In genomic region chr14:21923820-21924219, GRCh38 we compare ENCODE assay signal across 10 cellular contexts.
DNase-seq lines count a peak whose midpoint lies in the region; ATAC-seq lines count a peak whose summit lies in the region.
"Had no signal": no experiment of that assay in that cellular context is flagged by ENCODE, and none has a peak within 500 bp of the region (broad histone marks: within the 10 kb centered on the region; RNA-seq: fewer than 3 reads in every experiment).

No MANE protein-coding gene starts in this region.

- peak overlapping the region; percentile 68 to 88 (median 78) for H3K4me3 Mint-ChIP-seq in IgD-negative memory B cell
- H3K4me3 Mint-ChIP-seq in stimulated activated effector memory CD8-positive, alpha-beta T cell treated with anti-CD3 and anti-CD28 coated beads, Interleukin-12 subunit alpha, Interleukin-12 subunit beta, amount 100 ng/mL, for 72 hours, result peak overlapping the region; percentile 39

- H3K27ac Mint-ChIP-seq in IgD-negative memory B cell, result peak overlapping the region; percentile 83 to 90 (median 86)
- peak overlapping the region; percentile 72 for H3K27ac Mint-ChIP-seq in stimulated activated effector memory CD8-positive, alpha-beta T cell treated with anti-CD3 and anti-CD28 coated beads, Interleukin-12 subunit alpha, Interleukin-12 subunit beta, amount 100 ng/mL, for 72 hours

- H3K27me3 Mint-ChIP-seq in IgD-negative memory B cell, result no peaks in the 10 kb centered on the region

- H3K4me1 Mint-ChIP-seq in IgD-negative memory B cell, result peaks cover 28 to 44% (median 31%) of the 10 kb centered on the region in 3 donors
- peaks cover 15% of the 10 kb centered on the region for H3K4me1 Mint-ChIP-seq in stimulated activated effector memory CD8-positive, alpha-beta T cell treated with anti-CD3 and anti-CD28 coated beads, Interleukin-12 subunit alpha, Interleukin-12 subunit beta, amount 100 ng/mL, for 72 hours

- peak; percentile 94 for ATAC-seq in stimulated activated effector memory CD8-positive, alpha-beta T cell treated with anti-CD3 and anti-CD28 coated beads, Interleukin-12 subunit alpha, Interleukin-12 subunit beta, amount 100 ng/mL, for 72 hours

- peaks cover 0 to 2% (median 0%) of the 10 kb centered on the region in 3 donors for H3K9me3 Mint-ChIP-seq in IgD-negative memory B cell
- no peaks in the 10 kb centered on the region for H3K9me3 Mint-ChIP-seq in stimulated activated effector memory CD8-positive, alpha-beta T cell treated with anti-CD3 and anti-CD28 coated beads, Interleukin-12 subunit alpha, Interleukin-12 subunit beta, amount 100 ng/mL, for 72 hours

- DNase-seq in activated gamma-delta T cell treated with Interleukin-2 at 50 U/mL for 16 hours, result peak; percentile 44
- no peak for DNase-seq in activated gamma-delta T cell (lab: John Stamatoyannopoulos, UW)
- peak; percentile 66 for DNase-seq in activated effector memory CD4-positive, alpha-beta T cell treated with anti-CD3 and anti-CD28 coated beads, Interleukin-2, amount 50 U/mL, for 16 hours
- no peak for DNase-seq in stimulated activated effector memory CD8-positive, alpha-beta T cell treated with anti-CD3 and anti-CD28 coated beads, Interleukin-12 subunit alpha, Interleukin-12 subunit beta, amount 100 ng/mL, for 72 hours (ENCODE audit: low spot score in 2 of 2)
- no peak for DNase-seq in NCI-H748 treated with DMSO at 0.1 percent for 48 hours (lab: John Stamatoyannopoulos, UW)
- no peak for DNase-seq in SIG-M5 treated with dmso at 0.1 percent for 504 hours (lab: John Stamatoyannopoulos, UW; ENCODE audit: unreplicated experiment)
- DNase-seq in OCI-M1 (lab: John Stamatoyannopoulos, UW), result no peak
- DNase-seq: cerebellar nuclear complex, NCI-H2029 treated with DMSO at 0.1 percent for 48 hours had no signal

- no peaks in the 10 kb centered on the region for H3K36me3 Mint-ChIP-seq in IgD-negative memory B cell
- H3K36me3 Mint-ChIP-seq in stimulated activated effector memory CD8-positive, alpha-beta T cell treated with anti-CD3 and anti-CD28 coated beads, Interleukin-12 subunit alpha, Interleukin-12 subunit beta, amount 100 ng/mL, for 72 hours, result no peaks in the 10 kb centered on the region

Comparison
In these comparisons a context has a peak if more than half of its experiments do, and no peak if none do; other contexts are left out.
1. DNase-seq: peak in activated gamma-delta T cell treated with Interleukin-2 at 50 U/mL for 16 hours (single experiment) and activated effector memory CD4-positive, alpha-beta T cell treated with anti-CD3 and anti-CD28 coated beads, Interleukin-2, amount 50 U/mL, for 16 hours (single experiment); none in activated gamma-delta T cell (single experiment), stimulated activated effector memory CD8-positive, alpha-beta T cell treated with anti-CD3 and anti-CD28 coated beads, Interleukin-12 subunit alpha, Interleukin-12 subunit beta, amount 100 ng/mL, for 72 hours (0 of 2), NCI-H748 treated with DMSO at 0.1 percent for 48 hours (single experiment), SIG-M5 treated with dmso at 0.1 percent for 504 hours (single experiment) and OCI-M1 (single experiment).